In the genomic region with DNA sequence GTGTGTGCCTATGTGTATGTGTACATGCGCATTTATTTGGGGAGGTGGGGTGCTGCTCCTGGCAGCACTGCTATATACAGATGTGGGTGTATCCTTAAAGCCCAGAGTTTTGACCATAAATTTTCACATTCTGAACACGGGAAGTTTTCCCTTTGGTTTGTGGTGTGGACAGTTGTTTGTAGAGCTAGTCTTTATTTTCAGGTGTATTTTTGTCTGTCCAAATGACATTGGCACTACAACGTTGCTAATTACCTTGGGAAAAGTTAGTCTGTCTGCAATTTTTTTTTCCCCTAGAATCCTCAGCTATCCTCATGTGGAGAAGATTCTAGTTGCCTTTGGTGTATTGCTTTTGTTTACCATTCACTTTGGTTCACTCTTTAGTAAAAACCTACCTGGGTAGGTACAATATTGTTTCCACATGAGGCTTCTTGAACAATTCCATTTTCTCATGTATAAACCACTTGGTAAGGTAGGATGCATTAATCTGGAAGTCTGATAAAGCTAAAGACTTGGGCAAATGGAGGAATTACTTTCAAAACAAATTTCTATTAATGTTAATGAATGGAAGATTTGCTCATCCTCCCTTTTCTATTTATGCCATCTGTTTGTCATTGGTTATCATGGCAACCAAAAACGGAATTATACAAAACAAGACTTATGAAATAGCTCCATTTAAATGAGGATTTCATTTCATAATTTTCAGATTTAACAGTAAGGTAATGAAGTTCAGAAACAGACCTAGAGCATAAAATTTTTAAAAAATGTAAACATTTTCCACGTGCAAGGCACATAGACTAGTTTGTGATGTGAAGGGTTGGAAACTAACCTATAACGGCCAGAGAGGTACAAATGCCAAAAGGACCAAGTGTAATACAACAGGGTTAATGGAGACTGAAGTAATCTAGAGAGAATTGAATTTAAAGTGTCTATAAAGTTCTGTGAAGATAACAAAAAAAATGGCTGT, we compare ENCODE assay signal across 13 cellular contexts. TPM values are rescaled to one million over a fixed set of nuclear protein-coding genes. Genes with fewer than 3 reads are reported as not detected.
DNase-seq lines count a peak whose midpoint lies in the region; ATAC-seq and TF ChIP-seq lines count a peak whose summit lies in the region.
"Had no signal": no experiment of that assay in that cellular context is flagged by ENCODE, and none has a peak within 500 bp of the region (broad histone marks: within the 10 kb centered on the region; RNA-seq: fewer than 3 reads in every experiment).

No MANE protein-coding gene starts in this region.

- no peak overlapping the region for H2BK5ac ChIP-seq in mesenchymal stem cell (ENCODE audit: low read depth, low read length, poor library complexity, severe bottlenecking)

- no peak overlapping the region for H3K4ac ChIP-seq in mesenchymal stem cell (ENCODE audit: low read depth in 1 of 2, low read length in 2 of 2)

- no peak overlapping the region for H2BK15ac ChIP-seq in mesenchymal stem cell (ENCODE audit: low read depth, poor library complexity, severe bottlenecking)

- ATAC-seq in esophagus mucosa: no peak
- ATAC-seq: body of pancreas had no signal

- H3K27me3 ChIP-seq in left ventricle myocardium inferior (ENCODE audit: low read depth) (no peaks in the 10 kb centered on the region), mesenchymal stem cell (ENCODE audit: control insufficient read depth in 1 of 2, insufficient read depth in 1 of 2, low read length in 2 of 2) (no peaks in the 10 kb centered on the region), uterus (no peaks in the 10 kb centered on the region)
- H3K27me3 ChIP-seq: body of pancreas had no signal

- no peak overlapping the region for H3K23ac ChIP-seq in mesenchymal stem cell (ENCODE audit: low read length in 2 of 2)

- H3K9ac ChIP-seq in mesenchymal stem cell (ENCODE audit: low read length): peak overlapping the region; percentile 93

- H3K9me3 ChIP-seq in left ventricle myocardium inferior (replicated peaks) (no peaks in the 10 kb centered on the region), mesenchymal stem cell (ENCODE audit: control insufficient read depth, low read length) (no peaks in the 10 kb centered on the region), uterus (no peaks in the 10 kb centered on the region)
- H3K9me3 ChIP-seq: body of pancreas, stomach had no signal

- no peak overlapping the region for H3K14ac ChIP-seq in mesenchymal stem cell (ENCODE audit: low read length in 2 of 2)

- no peak overlapping the region for H3K18ac ChIP-seq in mesenchymal stem cell (ENCODE audit: low read depth in 1 of 2, low read length in 2 of 2)

- H2AFZ ChIP-seq in mesenchymal stem cell (ENCODE audit: low read depth, low read length): no peak overlapping the region

- peaks cover 40% of the 10 kb centered on the region for H3K4me1 ChIP-seq in left ventricle myocardium inferior
- H3K4me1 ChIP-seq in mesenchymal stem cell (ENCODE audit: control insufficient read depth, insufficient read depth, low read depth, low read length): peaks cover 1% of the 10 kb centered on the region
- no peaks in the 10 kb centered on the region for H3K4me1 ChIP-seq in uterus

- H4K91ac ChIP-seq in mesenchymal stem cell (ENCODE audit: low read length): no peak overlapping the region

- H4K8ac ChIP-seq in mesenchymal stem cell (ENCODE audit: low read length): no peak overlapping the region

- TF ChIP-seq POLR2A in uterus (IDR thresholded peaks at IDR 0.05): no peak

- intact Hi-C loops in left ventricle myocardium inferior (cut with micrococcal nuclease): no loop called here
- intact Hi-C loops in cardiac septum (cut with DNase I): loop anchor here (5.0 kb wide), 1 partner anchor 195 kb away; no protein-coding TSS in a partner anchor
- intact Hi-C loops in uterus (cut with DNase I; ENCODE audit: low total_unique reads): no loop called here

- H3K4me3 ChIP-seq in left ventricle myocardium inferior: peak overlapping the region; percentile 80
- H3K4me3 ChIP-seq in mesenchymal stem cell (ENCODE audit: insufficient read depth in 1 of 2, low read depth in 1 of 2, low read length in 2 of 2): peak overlapping the region in 1 of 2 experiments; percentile 88
- no peak overlapping the region for H3K4me3 ChIP-seq in uterus
- H3K4me3 ChIP-seq: body of pancreas had no signal

- TF ChIP-seq CTCF in left ventricle myocardium inferior (IDR thresholded peaks at IDR 0.05; ENCODE audit: borderline replicate concordance): no peak
- no peak for TF ChIP-seq CTCF in uterus (IDR thresholded peaks at IDR 0.05)

- H3K27ac ChIP-seq in left ventricle myocardium inferior (replicated peaks): no peak overlapping the region
- H3K27ac ChIP-seq in mesenchymal stem cell (ENCODE audit: low read length, poor library complexity, severe bottlenecking): peak overlapping the region; percentile 66
- peak overlapping the region; percentile 99 for H3K27ac ChIP-seq in uterus
- H3K27ac ChIP-seq: body of pancreas had no signal

- DNase-seq in left ventricle myocardium inferior: no peak
- DNase-seq in cardiac septum (ENCODE audit: low spot score): no peak
- DNase-seq in cerebellar cortex (ENCODE audit: low spot score): peak; percentile 20
- peak; percentile 79 for DNase-seq in mesenchymal stem cell
- no peak for DNase-seq in uterus
- no peak for DNase-seq in NCI-H1930 (lab: John Stamatoyannopoulos, UW)
- DNase-seq in NOMO-1 treated with DMSO at 0.1 percent for 48 hours (lab: John Stamatoyannopoulos, UW; ENCODE audit: unreplicated experiment): no peak
- DNase-seq: GDM1, GOT3, NCI-H526 treated with DMSO at 0.1 percent for 48 hours, stomach had no signal

- no peak overlapping the region for H2AK5ac ChIP-seq in mesenchymal stem cell (ENCODE audit: low read length, severe bottlenecking)

- H3K4me2 ChIP-seq in mesenchymal stem cell (ENCODE audit: low read length, poor library complexity, severe bottlenecking): peak overlapping the region; percentile 55

- 43% methylated on average over 4 of the region's 6 CpGs for WGBS in mesenchymal stem cell

- no peak overlapping the region for H2BK120ac ChIP-seq in mesenchymal stem cell (ENCODE audit: low read depth, low read length)

- H3K79me1 ChIP-seq in mesenchymal stem cell (replicated peaks; ENCODE audit: low read length, poor library complexity, severe bottlenecking): no peaks in the 10 kb centered on the region

- peaks cover 3% of the 10 kb centered on the region for H3K36me3 ChIP-seq in left ventricle myocardium inferior
- H3K36me3 ChIP-seq in mesenchymal stem cell (ENCODE audit: control insufficient read depth in 1 of 2, insufficient read depth in 2 of 2, low read depth in 1 of 2, low read length in 2 of 2): peaks cover 0 to 16% of the 10 kb centered on the region in 2 experiments
- no peaks in the 10 kb centered on the region for H3K36me3 ChIP-seq in uterus

- no peak overlapping the region for H2BK12ac ChIP-seq in mesenchymal stem cell (ENCODE audit: low read length in 2 of 2)

RNA-seq across cellular contexts. Expression of a gene that starts 3.9 kb away (rescaled TPM):
- total RNA-seq in left ventricle myocardium inferior (33.0 TPM), cardiac septum (76.5 TPM), uterus (100 to 1,000 TPM; 104 to 254 (median 202) TPM), esophagus mucosa (1.8 TPM)
- polyA plus RNA-seq in mesenchymal stem cell (2013, experiment 1 of 2): 252 TPM
- polyA plus RNA-seq in mesenchymal stem cell (2013, experiment 2 of 2): 259 TPM

Comparison
In these comparisons a context has a peak if more than half of its experiments do, and no peak if none do; other contexts are left out.
1. DNase-seq: peak in cerebellar cortex (single experiment) and mesenchymal stem cell (single experiment); none in left ventricle myocardium inferior (single experiment), cardiac septum (single experiment), uterus (0 of 2), NCI-H1930 (0 of 2) and NOMO-1 treated with DMSO at 0.1 percent for 48 hours (single experiment).
2. RNA of a gene that starts 3.9 kb away (total RNA-seq): 104 to 254 TPM in uterus, 76.5 TPM in cardiac septum (single experiment) and 33.0 TPM in left ventricle myocardium inferior (single experiment); 1.8 TPM in esophagus mucosa (single experiment); every median in the first group is over 10 times any median in the second.